ENCODE assay signal across 10 cellular contexts in genomic region chr6:37648465-37649330, GRCh38. TPM values are rescaled to one million over a fixed set of nuclear protein-coding genes. Genes with fewer than 3 reads are reported as not detected.
DNase-seq lines count a peak whose midpoint lies in the region; ATAC-seq lines count a peak whose summit lies in the region.
"Had no signal": no experiment of that assay in that cellular context is flagged by ENCODE, and none has a peak within 500 bp of the region (broad histone marks: within the 10 kb centered on the region; RNA-seq: fewer than 3 reads in every experiment).

No MANE protein-coding gene starts in this region.

- H3K27ac Mint-ChIP-seq in activated naive CD8-positive, alpha-beta T cell treated with anti-CD3 and anti-CD28 coated beads, Interleukin-2, amount 10 ng/mL, durations not matched to agents 7 days and 5 days, result peak overlapping the region; percentile 5

- H3K4me1 ChIP-seq in subcutaneous abdominal adipose tissue (ENCODE audit: control insufficient read depth in 5 of 5, insufficient read depth in 5 of 5, low read length in 5 of 5), result peaks cover 0 to 20% (median 10%) of the 10 kb centered on the region in 5 donors

- H3K9ac ChIP-seq in subcutaneous abdominal adipose tissue (ENCODE audit: low read length in 5 of 5), result peak overlapping the region in 1 of 5 donors; percentile 22

- peaks cover 24% of the 10 kb centered on the region for H3K27me3 Mint-ChIP-seq in activated naive CD8-positive, alpha-beta T cell treated with anti-CD3 and anti-CD28 coated beads, Interleukin-2, amount 10 ng/mL, durations not matched to agents 7 days and 5 days

- DNase-seq in activated CD4-positive, alpha-beta T cell treated with anti-CD3 and anti-CD28 coated beads for 4 hours, result peak; percentile 21 to 22
- no peak for DNase-seq in activated CD4-positive, alpha-beta T cell treated with anti-CD3 and anti-CD28 coated beads, Interleukin-2, amount 50 U/mL, for 4 hours
- DNase-seq in activated naive CD8-positive, alpha-beta T cell treated with anti-CD3 and anti-CD28 coated beads, Interleukin-2, amount 10 ng/mL, durations not matched to agents 7 days and 5 days, result peak; percentile 60
- DNase-seq in iris pigment epithelial cell (ENCODE audit: low read depth), result peak; percentile 17
- no peak for DNase-seq in medulla oblongata (ENCODE audit: extremely low spot score)
- DNase-seq: Karpas-422 had no signal

- peaks cover 22% of the 10 kb centered on the region for H3K4me1 Mint-ChIP-seq in activated naive CD8-positive, alpha-beta T cell treated with anti-CD3 and anti-CD28 coated beads, Interleukin-2, amount 10 ng/mL, durations not matched to agents 7 days and 5 days

- peak overlapping the region in 4 of 5 donors; percentile 20 to 54 (median 33) for H3K4me3 ChIP-seq in subcutaneous abdominal adipose tissue (ENCODE audit: low read depth in 1 of 5, low read length in 5 of 5)

- POLR2A ChIA-PET in activated naive CD8-positive, alpha-beta T cell treated with anti-CD3 and anti-CD28 coated beads, Interleukin-2, amount 10 ng/mL, durations not matched to agents 7 days and 5 days (lab: Charles Lee), result interaction anchor here (1.8 kb wide), 2 partner anchors 25 to 26 kb away, joined by 3 to 7 read pairs; no protein-coding TSS in a partner anchor

- peak; percentile 73 for ATAC-seq in activated naive CD8-positive, alpha-beta T cell treated with anti-CD3 and anti-CD28 coated beads, Interleukin-2, amount 10 ng/mL, durations not matched to agents 7 days and 5 days (ENCODE audit: low read depth)
- no peak for ATAC-seq in HG03045 (IDR thresholded peaks at IDR 0.05; ENCODE audit: unreplicated experiment)
- no peak for ATAC-seq in HG03039 (IDR thresholded peaks at IDR 0.05; ENCODE audit: unreplicated experiment)

- peaks cover 12% of the 10 kb centered on the region for H3K36me3 Mint-ChIP-seq in activated naive CD8-positive, alpha-beta T cell treated with anti-CD3 and anti-CD28 coated beads, Interleukin-2, amount 10 ng/mL, durations not matched to agents 7 days and 5 days

- no peak overlapping the region for H3K4me3 Mint-ChIP-seq in activated naive CD8-positive, alpha-beta T cell treated with anti-CD3 and anti-CD28 coated beads, Interleukin-2, amount 10 ng/mL, durations not matched to agents 7 days and 5 days

- no peak overlapping the region for H3K27ac ChIP-seq in subcutaneous abdominal adipose tissue (ENCODE audit: low read depth, low read length)
- H3K27ac ChIP-seq: VCaP had no signal

- H3K9me3 ChIP-seq in subcutaneous abdominal adipose tissue (ENCODE audit: control insufficient read depth in 5 of 5, low read length in 5 of 5), result peaks cover 0 to under 1% (median 0%) of the 10 kb centered on the region in 5 donors

- H3K9me3 Mint-ChIP-seq in activated naive CD8-positive, alpha-beta T cell treated with anti-CD3 and anti-CD28 coated beads, Interleukin-2, amount 10 ng/mL, durations not matched to agents 7 days and 5 days, result no peaks in the 10 kb centered on the region

- peaks cover 7 to 20% (median 16%) of the 10 kb centered on the region in 5 donors for H3K27me3 ChIP-seq in subcutaneous abdominal adipose tissue (ENCODE audit: control insufficient read depth in 5 of 5, insufficient read depth in 4 of 5, low read length in 5 of 5)

- peaks cover 0 to 2% (median 0%) of the 10 kb centered on the region in 5 donors for H3K36me3 ChIP-seq in subcutaneous abdominal adipose tissue (ENCODE audit: control insufficient read depth in 5 of 5, insufficient read depth in 5 of 5, low read length in 5 of 5)

RNA-seq across cellular contexts. Expression of gene MDGA1, which starts 49.0 kb away (rescaled TPM):
- total RNA-seq in activated naive CD8-positive, alpha-beta T cell treated with anti-CD3 and anti-CD28 coated beads, Interleukin-2, amount 10 ng/mL, durations not matched to agents 7 days and 5 days, result 10 to 100 TPM; 16.4 to 23.0 TPM

Comparison
In these comparisons a context has a peak if more than half of its experiments do, and no peak if none do; other contexts are left out.
1. DNase-seq: peak in activated CD4-positive, alpha-beta T cell treated with anti-CD3 and anti-CD28 coated beads for 4 hours (2 of 2), activated naive CD8-positive, alpha-beta T cell treated with anti-CD3 and anti-CD28 coated beads, Interleukin-2, amount 10 ng/mL, durations not matched to agents 7 days and 5 days (single experiment) and iris pigment epithelial cell (single experiment); none in activated CD4-positive, alpha-beta T cell treated with anti-CD3 and anti-CD28 coated beads, Interleukin-2, amount 50 U/mL, for 4 hours (0 of 2) and medulla oblongata (single experiment).